In genomic region chr5:151008124-151008491, GRCh38 we compare ENCODE assay signal across 20 cellular contexts. TPM values are rescaled to one million over a fixed set of nuclear protein-coding genes. Genes with fewer than 3 reads are reported as not detected.
DNase-seq lines count a peak whose midpoint lies in the region; ATAC-seq, FAIRE-seq and TF ChIP-seq lines count a peak whose summit lies in the region.
"Had no signal": no experiment of that assay in that cellular context is flagged by ENCODE, and none has a peak within 500 bp of the region (broad histone marks: within the 10 kb centered on the region; RNA-seq: fewer than 3 reads in every experiment).

No MANE protein-coding gene starts in this region.

- 0 out of 3 replicates have a peak overlapping the region, but pooled peaks have one; percentile 5 for H3K27ac ChIP-seq in K562 (ENCODE audit: extremely low read depth, low read depth, low read length)
- H3K27ac ChIP-seq in esophagus muscularis mucosa (replicated peaks in 1 of 4), result peak overlapping the region; percentile 84 to 94 (median 89)
- peak overlapping the region; percentile 74 to 88 (median 80) for H3K27ac ChIP-seq in sigmoid colon
- H3K27ac ChIP-seq in upper lobe of left lung, result peak overlapping the region; percentile 84 to 87 (median 86)
- no peak overlapping the region for H3K27ac ChIP-seq in osteoblast (ENCODE audit: low read depth, low read length)
- H3K27ac ChIP-seq: RWPE1 had no signal

- no peak for TF ChIP-seq CTCF in K562 (IDR thresholded peaks at IDR 0.05 in 2 of 3, conservative IDR thresholded peaks at IDR 0.05 in 1 of 3; ENCODE audit: insufficient read depth in 2 of 3, low read depth in 1 of 3, low read length in 3 of 3)
- no peak for TF ChIP-seq CTCF in esophagus muscularis mucosa (IDR thresholded peaks at IDR 0.05)
- no peak for TF ChIP-seq CTCF in sigmoid colon (IDR thresholded peaks at IDR 0.05)
- no peak for TF ChIP-seq CTCF in upper lobe of left lung (IDR thresholded peaks at IDR 0.05)
- no peak for TF ChIP-seq CTCF in osteoblast (IDR thresholded peaks at IDR 0.05; ENCODE audit: extremely low read depth, low read depth, low read length)

- no peaks in the 10 kb centered on the region for H3K9me1 ChIP-seq in K562 (ENCODE audit: control insufficient read depth, insufficient read depth, low read length)

- no peaks in the 10 kb centered on the region for H3K9me3 ChIP-seq in K562 (replicated peaks; ENCODE audit: control insufficient read depth, insufficient read depth, low read depth, low read length)
- no peaks in the 10 kb centered on the region for H3K9me3 ChIP-seq in esophagus muscularis mucosa
- H3K9me3 ChIP-seq in sigmoid colon, result no peaks in the 10 kb centered on the region
- no peaks in the 10 kb centered on the region for H3K9me3 ChIP-seq in upper lobe of left lung
- H3K9me3 ChIP-seq in osteoblast (ENCODE audit: low read depth, low read length), result no peaks in the 10 kb centered on the region

- H3K4me3 ChIP-seq in K562 (no peak overlapping the region), esophagus muscularis mucosa (no peak overlapping the region), sigmoid colon (no peak overlapping the region), upper lobe of left lung (no peak overlapping the region), osteoblast (ENCODE audit: insufficient read depth, low read length) (no peak overlapping the region)

- WGBS in K562 (ENCODE audit: insufficient coverage, low coverage, missing lambda C conversion rate), result 13% methylated on average over 3 of the region's 3 CpGs
- 86% methylated on average over 3 of the region's 3 CpGs for WGBS in esophagus muscularis mucosa
- WGBS in sigmoid colon, 2 donors, result 75 to 86% methylated on average over 3 of the region's 3 CpGs
- 65 to 82% methylated on average over 3 of the region's 3 CpGs for WGBS in upper lobe of left lung, 2 donors

- CTCF ChIA-PET in K562 (lab: Yijun Ruan, JAX; ENCODE audit: low intra/inter-chr PET ratio), result no interaction called here

- TF ChIP-seq POLR2A in K562 (conservative IDR thresholded peaks at IDR 0.05) (no peak), esophagus muscularis mucosa (IDR thresholded peaks at IDR 0.05; ENCODE audit: low read depth) (no peak), sigmoid colon (IDR thresholded peaks at IDR 0.05) (no peak), upper lobe of left lung (IDR thresholded peaks at IDR 0.05) (no peak)

- H3K36me3 ChIP-seq in K562 (ENCODE audit: control insufficient read depth, insufficient read depth, low read length), result no peaks in the 10 kb centered on the region
- no peaks in the 10 kb centered on the region for H3K36me3 ChIP-seq in esophagus muscularis mucosa
- H3K36me3 ChIP-seq in sigmoid colon, result no peaks in the 10 kb centered on the region
- H3K36me3 ChIP-seq in upper lobe of left lung, result no peaks in the 10 kb centered on the region
- H3K36me3 ChIP-seq in osteoblast (ENCODE audit: insufficient read depth, low read length), result no peaks in the 10 kb centered on the region

- FAIRE-seq in K562 (lab: Jason Lieb, UNC), result peak; percentile 92
- FAIRE-seq: GM12891 had no signal

- no peak for TF ChIP-seq RAD21 in K562 (CRISPR knock-in tag; conservative IDR thresholded peaks at IDR 0.05 in 1 of 2, IDR thresholded peaks at IDR 0.05 in 1 of 2)

- DNase-seq in K562 (ENCODE audit: extremely low read depth in 1 of 4, low spot score in 3 of 4) (peak; percentile 20 to 73 (median 48)), esophagus muscularis mucosa (ENCODE audit: extremely low spot score) (no peak), sigmoid colon (no peak), upper lobe of left lung (no peak), osteoblast (ENCODE audit: insufficient read length, low spot score, missing footprints) (no peak)
- DNase-seq: ACHN; C1 segment of cervical spinal cord; CD8-positive, alpha-beta memory T cell; DMS53; H7; HFFc6; NCI-H1417; NCI-H187 treated with DMSO at 0.1 percent for 48 hours; NCI-H2227 treated with DMSO at 0.1 percent for 48 hours; NCI-H524 treated with DMSO at 0.1 percent for 48 hours; PC-3 had no signal

- in situ Hi-C loops in K562 (cut with MboI), result no loop called here

- H2AFZ ChIP-seq in K562 (ENCODE audit: low read depth, low read length) (peak overlapping the region; percentile 72), osteoblast (ENCODE audit: low read length) (no peak overlapping the region)

- BruUV-seq in K562 (replicated peaks; lab: Mats Ljungman, UMichigan), result no TSS peak

- H3K4me1 ChIP-seq in K562 (replicated peaks in 1 of 2; ENCODE audit: control insufficient read depth in 2 of 2, insufficient read depth in 2 of 2, low read length in 2 of 2) (peaks cover 4 to 24% of the 10 kb centered on the region in 2 experiments; a peak in 4 of 5 replicates), esophagus muscularis mucosa (peaks cover 38 to 66% (median 58%) of the 10 kb centered on the region in 4 donors), sigmoid colon (peaks cover 0 to 43% (median 37%) of the 10 kb centered on the region in 4 donors), upper lobe of left lung (peaks cover 34 to 47% (median 41%) of the 10 kb centered on the region in 4 donors), osteoblast (ENCODE audit: insufficient read depth, low read length) (peaks cover 14% of the 10 kb centered on the region)

- H3K4me2 ChIP-seq in K562 (ENCODE audit: insufficient read depth, low read length), result no peak overlapping the region
- H3K4me2 ChIP-seq in osteoblast (ENCODE audit: insufficient read depth, low read length), result no peak overlapping the region

- ATAC-seq in K562, result peak; percentile 84
- no peak for ATAC-seq in upper lobe of left lung (ENCODE audit: low FRiP score in 2 of 2)
- no peak for ATAC-seq in HG02678 (IDR thresholded peaks at IDR 0.05; ENCODE audit: unreplicated experiment)
- ATAC-seq in HG03457 (IDR thresholded peaks at IDR 0.05; ENCODE audit: unreplicated experiment), result no peak
- ATAC-seq: PC-3 had no signal

- H4K20me1 ChIP-seq in K562 (replicated peaks; ENCODE audit: control insufficient read depth, insufficient read depth, low read length), result no peaks in the 10 kb centered on the region
- H4K20me1 ChIP-seq in osteoblast (ENCODE audit: insufficient read depth, low read length), result no peaks in the 10 kb centered on the region

- intact Hi-C loops in K562 (cut with micrococcal nuclease), result no loop called here
- intact Hi-C loops in esophagus muscularis mucosa (cut with DNase I), result loop anchor here (10.0 kb wide), 1 partner anchor 223 kb away; no protein-coding TSS in a partner anchor
- intact Hi-C loops in sigmoid colon (cut with DNase I), result no loop called here

- peak overlapping the region in 1 of 2 experiments; percentile 29; a peak in 1 of 4 replicates for H3K9ac ChIP-seq in K562 (ENCODE audit: insufficient read depth in 1 of 2, low read depth in 2 of 2, low read length in 2 of 2)

- H3K79me2 ChIP-seq in K562 (ENCODE audit: control insufficient read depth, insufficient read depth, low read length) (no peaks in the 10 kb centered on the region), osteoblast (ENCODE audit: insufficient read depth, low read length) (no peaks in the 10 kb centered on the region)

- H3K27me3 ChIP-seq in K562 (ENCODE audit: control insufficient read depth in 2 of 2, insufficient read depth in 2 of 2, low read length in 2 of 2), result no peaks in the 10 kb centered on the region
- no peaks in the 10 kb centered on the region for H3K27me3 ChIP-seq in esophagus muscularis mucosa
- H3K27me3 ChIP-seq in sigmoid colon, result no peaks in the 10 kb centered on the region
- no peaks in the 10 kb centered on the region for H3K27me3 ChIP-seq in upper lobe of left lung
- peaks cover 11% of the 10 kb centered on the region for H3K27me3 ChIP-seq in osteoblast (ENCODE audit: insufficient read depth, low read length)

- POLR2A ChIA-PET in K562 (lab: Yijun Ruan, JAX), result no interaction called here

- TF ChIP-seq EP300 in K562 (IDR thresholded peaks at IDR 0.05; ENCODE audit: low read length) (no peak), esophagus muscularis mucosa (IDR thresholded peaks at IDR 0.05) (no peak), sigmoid colon (IDR thresholded peaks at IDR 0.05) (no peak), upper lobe of left lung (IDR thresholded peaks at IDR 0.05) (no peak)

RNA-seq across cellular contexts. Expression of gene GPX3, which starts 12.3 kb away (rescaled TPM):
- 0.28 and 0.32 TPM in 2 replicates for total RNA-seq in K562 (2011; cell fraction: chromatin; rRNA removed; ENCODE audit: low replicate concordance)
- 0.83 TPM in 1 of 2 replicates, not detected in the other for total RNA-seq in K562 (2011; cell fraction: nucleolus; rRNA removed)
- total RNA-seq in K562 (2011; cell fraction: nucleoplasm; rRNA removed), result not detected in 2 replicates
- not detected in 2 replicates for total RNA-seq in K562 (2014; rRNA removed)
- total RNA-seq in K562 (2014; rRNA removed; fragmentation: Illumina TruSeq; extraction: Trizol), result not detected in 2 replicates
- not detected in 2 replicates for total RNA-seq in K562 (2015; rRNA removed; fragmentation: Illumina TruSeq; extraction: Trizol)
- total RNA-seq in K562 (2021), result 0.72 and 0.86 TPM in 2 replicates
- 0.16 TPM in 1 of 2 replicates, not detected in the other for polyA plus RNA-seq in K562 (2011; rRNA removed)
- 0.10 and 0.44 TPM in 2 replicates for polyA plus RNA-seq in K562 (2011; cell fraction: cytosol; rRNA removed)
- polyA plus RNA-seq in K562 (2011; cell fraction: nucleus; rRNA removed), result 0.10 TPM in 1 of 2 replicates, not detected in the other
- 0.87 and 2.2 TPM in 2 replicates for polyA plus RNA-seq in K562 (2012)
- polyA plus RNA-seq in K562 (2014; fragmentation: Illumina TruSeq; extraction: Trizol), result 0.25 TPM in 1 of 2 replicates, not detected in the other
- polyA plus RNA-seq in K562 (2014; fragmentation: Nextera tagmentation; extraction: Ambion mirVana), result not detected
- not detected in 2 replicates for polyA plus RNA-seq in K562 (2014; rRNA removed)
- not detected in 2 replicates for polyA minus RNA-seq in K562 (2011; rRNA and poly(A)+ RNA removed)
- 2.3 TPM in 1 of 2 replicates, not detected in the other for polyA minus RNA-seq in K562 (2011; cell fraction: cytosol; rRNA and poly(A)+ RNA removed)
- polyA minus RNA-seq in K562 (2011; cell fraction: nucleus; rRNA and poly(A)+ RNA removed), result not detected in 2 replicates
- total RNA-seq in esophagus muscularis mucosa, result 1,000 to 10,000 TPM; 1,165 to 3,724 (median 1,939) TPM
- 1,000 to 10,000 TPM in 2 of 4 donors, 100 to 1,000 TPM in 2; 616 to 2,079 (median 918) TPM for total RNA-seq in sigmoid colon
- polyA plus RNA-seq in sigmoid colon, result 1,000 to 10,000 TPM in 1 of 3 donors, 100 to 1,000 TPM in 1, 10 to 100 TPM in 1; 85.1 to 1,326 (median 302) TPM
- total RNA-seq in upper lobe of left lung, result 1,000 to 10,000 TPM in 4 of 6 donors, 100 to 1,000 TPM in 2; 876 to 1,536 (median 1,027) TPM
- 8.8 and 9.8 TPM in 2 replicates for total RNA-seq in osteoblast
- total RNA-seq: CD8-positive, alpha-beta memory T cell; PC-3 had no signal

Comparison
In these comparisons a context has a peak if more than half of its experiments do, and no peak if none do; other contexts are left out.
1. DNase-seq: peak in K562 (4 of 4); none in esophagus muscularis mucosa (single experiment), sigmoid colon (single experiment), upper lobe of left lung (0 of 2) and osteoblast (single experiment).
2. RNA of gene GPX3, which starts 12.3 kb away (total RNA-seq): 1,165 to 3,724 TPM in esophagus muscularis mucosa, 876 to 1,536 TPM in upper lobe of left lung and 616 to 2,079 TPM in sigmoid colon; 8.8 to 9.8 TPM in osteoblast and 0.28 to 0.86 TPM in K562; every median in the first group is over 10 times any median in the second.